In genomic region chr2:191846787-191847620, GRCh38 we compare ENCODE assay signal across 7 cellular contexts. TPM values are rescaled to one million over a fixed set of nuclear protein-coding genes. Genes with fewer than 3 reads are reported as not detected.
DNase-seq lines count a peak whose midpoint lies in the region; ATAC-seq and TF ChIP-seq lines count a peak whose summit lies in the region.

TSS of gene CAVIN2 (minus strand) at chr2:191847088. CDS start at chr2:191846925, 163 bp downstream.

- TF ChIP-seq CTCF in Peyer's patch (IDR thresholded peaks at IDR 0.05), result no peak
- TF ChIP-seq CTCF in esophagus squamous epithelium (IDR thresholded peaks at IDR 0.05), result peak in 3 of 6 experiments; percentile 6 to 32 (median 7)
- no peak for TF ChIP-seq CTCF in osteoblast (IDR thresholded peaks at IDR 0.05; ENCODE audit: extremely low read depth, low read depth, low read length)

- whole genome bisulfite sequencing in esophagus squamous epithelium, 2 donors, result 0 to 2% methylated on average over 7 to 9 of the region's 16 CpGs

- no peak for TF ChIP-seq POLR2A in Peyer's patch (IDR thresholded peaks at IDR 0.05)
- peak in 2 of 4 donors; percentile 71 to 88 for TF ChIP-seq POLR2A in esophagus squamous epithelium (IDR thresholded peaks at IDR 0.05)

- H3K27ac ChIP-seq in Peyer's patch, result peak within 1 kb of the TSS; percentile 47 to 82 (median 67)
- H3K27ac ChIP-seq in esophagus squamous epithelium, result peak within 1 kb of the TSS; percentile 87 to 94 (median 90)
- H3K27ac ChIP-seq in osteoblast (ENCODE audit: low read depth, low read length), result peak within 1 kb of the TSS; percentile 19

- DNase-seq in Peyer's patch (peak in 2 of 3 donors; percentile 52 to 61), esophagus squamous epithelium (lab: John Stamatoyannopoulos, UW) (no peak), osteoblast (ENCODE audit: insufficient read length, low spot score, missing footprints) (peak; percentile 80), activated gamma-delta T cell treated with Interleukin-2 at 50 U/mL for 16 hours (no peak)
- no peak for DNase-seq in activated CD4-positive, CD25-positive, alpha-beta regulatory T cell treated with anti-CD3 and anti-CD28 coated beads, Interleukin-2, amount 50 U/mL, for 72 hours

- H4K20me1 ChIP-seq in osteoblast (ENCODE audit: insufficient read depth, low read length), result no peaks in the 10 kb centered on the region

- ATAC-seq in GM21515 (IDR thresholded peaks at IDR 0.05; ENCODE audit: unreplicated experiment) (peak; percentile 48), GM21381 (IDR thresholded peaks at IDR 0.05; ENCODE audit: unreplicated experiment) (no peak)

- H3K4me1 ChIP-seq in Peyer's patch (no peaks in the 10 kb centered on the region), esophagus squamous epithelium (peaks cover 6 to 73% (median 17%) of the 10 kb centered on the region in 3 donors), osteoblast (ENCODE audit: insufficient read depth, low read length) (peaks cover 23% of the 10 kb centered on the region)

- peak within 1 kb of the TSS; percentile 89 for H2AFZ ChIP-seq in osteoblast (ENCODE audit: low read length)

- intact Hi-C loops in esophagus squamous epithelium (cut with DNase I), result no loop called here

- no peaks in the 10 kb centered on the region for H3K36me3 ChIP-seq in Peyer's patch
- H3K36me3 ChIP-seq in esophagus squamous epithelium, result no peaks in the 10 kb centered on the region
- no peaks in the 10 kb centered on the region for H3K36me3 ChIP-seq in osteoblast (ENCODE audit: insufficient read depth, low read length)

- H3K4me2 ChIP-seq in osteoblast (ENCODE audit: insufficient read depth, low read length), result peak within 1 kb of the TSS; percentile 72

- no peaks in the 10 kb centered on the region for H3K79me2 ChIP-seq in osteoblast (ENCODE audit: insufficient read depth, low read length)

- no peaks in the 10 kb centered on the region for H3K9me3 ChIP-seq in Peyer's patch
- H3K9me3 ChIP-seq in esophagus squamous epithelium, result no peaks in the 10 kb centered on the region
- H3K9me3 ChIP-seq in osteoblast (ENCODE audit: low read depth, low read length), result no peaks in the 10 kb centered on the region

- H3K4me3 ChIP-seq in Peyer's patch, result peak within 1 kb of the TSS; percentile 18 to 48 (median 34)
- H3K4me3 ChIP-seq in esophagus squamous epithelium, result peak within 1 kb of the TSS; percentile 47 to 73 (median 62)
- peak within 1 kb of the TSS; percentile 52 for H3K4me3 ChIP-seq in osteoblast (ENCODE audit: insufficient read depth, low read length)

- no peaks in the 10 kb centered on the region for H3K27me3 ChIP-seq in Peyer's patch
- H3K27me3 ChIP-seq in esophagus squamous epithelium, result no peaks in the 10 kb centered on the region
- H3K27me3 ChIP-seq in osteoblast (ENCODE audit: insufficient read depth, low read length), result no peaks in the 10 kb centered on the region

RNA-seq across cellular contexts. Expression of gene CAVIN2, which starts in this region (rescaled TPM):
- total RNA-seq in Peyer's patch, result 10 to 100 TPM in 3 of 4 donors, 1 to 10 TPM in 1; 7.9 to 49.5 (median 15.2) TPM
- total RNA-seq in esophagus squamous epithelium, result 10 to 100 TPM; 12.4 to 50.7 (median 16.6) TPM
- 1.2 and 1.8 TPM in 2 replicates for total RNA-seq in osteoblast

Comparison
In these comparisons a context has a peak if more than half of its experiments do, and no peak if none do; other contexts are left out.
1. DNase-seq: peak in Peyer's patch (2 of 3) and osteoblast (single experiment); none in esophagus squamous epithelium (single experiment), activated CD4-positive, CD25-positive, alpha-beta regulatory T cell treated with anti-CD3 and anti-CD28 coated beads, Interleukin-2, amount 50 U/mL, for 72 hours (single experiment) and activated gamma-delta T cell treated with Interleukin-2 at 50 U/mL for 16 hours (single experiment).
2. H3K27ac ChIP-seq: peak in every context shown above with its lines; median percentile 90 in esophagus squamous epithelium; 67 in Peyer's patch; 19 in osteoblast.
3. Peak in every context shown above with its lines, with median percentiles within 50 percentile points of each other: H3K4me3 ChIP-seq.